In genomic region chr10:117418121-117418520, GRCh38 we compare ENCODE assay signal across 17 cellular contexts.
"Had no signal": no experiment of that assay in that cellular context is flagged by ENCODE, and none has a peak within 500 bp of the region (broad histone marks: within the 10 kb centered on the region; RNA-seq: fewer than 3 reads in every experiment).

No MANE protein-coding gene starts in this region.

- H3K27ac ChIP-seq: dorsolateral prefrontal cortex, pancreas, testis, upper lobe of right lung, WERI-Rb-1 had no signal

- DNase-seq: activated CD4-positive, alpha-beta T cell treated with anti-CD3 and anti-CD28 coated beads for 1 hour; activated CD4-positive, alpha-beta T cell treated with anti-CD3 and anti-CD28 coated beads, Interleukin-2, amount 50 U/mL, for 4 hours; activated gamma-delta T cell treated with Interleukin-2 at 50 U/mL for 16 hours; caudate nucleus; dorsolateral prefrontal cortex; hypothalamus; mesendoderm; natural killer cell; pancreas; stimulated activated CD4-positive, alpha-beta T cell treated with anti-CD3 and anti-CD28 coated beads, Interleukin-4, amount 100 ng/mL, for 4 hours; T-helper 2 cell; testis; upper lobe of right lung; WERI-Rb-1 had no signal

- H3K4me1 ChIP-seq: pancreas, testis, upper lobe of right lung had no signal

- ATAC-seq: activated naive CD4-positive, alpha-beta T cell treated with anti-CD3 and anti-CD28 coated beads, Interleukin-2, amount 50 U/mL, for 72 hours; natural killer cell; sciatic nerve; stimulated activated memory B cell treated with anti-CD40 and anti-IgM and Interleukin-4, amounts not matched to agents 10 μg/mL and 1 μg/mL and 100 μg/mL, for 72 hours; upper lobe of right lung had no signal

- H3K27me3 ChIP-seq: pancreas, testis, upper lobe of right lung had no signal

- H3K9me3 ChIP-seq: pancreas, testis, upper lobe of right lung had no signal

- H3K36me3 ChIP-seq: pancreas, upper lobe of right lung, WERI-Rb-1 had no signal

- H3K4me3 ChIP-seq: dorsolateral prefrontal cortex, pancreas, testis, upper lobe of right lung had no signal
